In the genomic region with DNA sequence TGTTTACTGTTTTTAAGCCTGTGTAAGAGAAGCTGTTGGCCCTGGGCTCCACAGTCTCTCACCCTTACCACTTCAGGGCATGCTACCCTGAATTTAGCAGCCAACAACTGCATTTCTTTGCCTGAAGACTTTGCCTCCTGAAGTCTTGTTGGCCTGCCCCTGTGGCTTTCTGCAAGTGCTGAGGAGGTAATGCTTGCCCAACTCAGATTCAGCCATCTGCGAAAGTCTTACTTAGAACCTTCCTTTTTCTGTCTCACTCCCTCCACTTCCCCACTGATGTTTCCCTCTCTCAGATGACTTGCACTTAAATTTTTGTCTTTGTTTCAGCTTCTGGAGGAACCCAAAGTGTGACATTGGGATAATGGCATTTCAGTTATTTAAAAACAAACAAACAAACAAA, we compare ENCODE assay signal across 26 cellular contexts. TPM values are rescaled to one million over a fixed set of nuclear protein-coding genes. Genes with fewer than 3 reads are reported as not detected.
A peak's percentile ranks its signal among the peaks of the same experiment; 100 is the strongest.
DNase-seq lines count a peak whose midpoint lies in the region; ATAC-seq and TF ChIP-seq lines count a peak whose summit lies in the region.
"Had no signal": no experiment of that assay in that cellular context is flagged by ENCODE, and none has a peak within 500 bp of the region (broad histone marks: within the 10 kb centered on the region; RNA-seq: fewer than 3 reads in every experiment).

No MANE protein-coding gene starts in this region.

- no peak for ATAC-seq in HG03097 (IDR thresholded peaks at IDR 0.05; ENCODE audit: low FRiP score, unreplicated experiment)
- ATAC-seq: activated CD8-positive, alpha-beta memory T cell treated with anti-CD3 and anti-CD28 coated beads, Interleukin-2, amount 10 ng/mL, durations not matched to agents 7 days and 5 days; activated naive CD4-positive, alpha-beta T cell treated with anti-CD3 and anti-CD28 coated beads, Interleukin-2, amount 50 U/mL, for 72 hours; stimulated activated effector memory CD8-positive, alpha-beta T cell treated with anti-CD3 and anti-CD28 coated beads, Interleukin-12 subunit alpha, Interleukin-12 subunit beta, amount 100 ng/mL, for 72 hours; T-cell had no signal

- H3K4ac ChIP-seq in H9 (ENCODE audit: low read depth, low read length): no peak overlapping the region

- no peak overlapping the region for H3K14ac ChIP-seq in H9 (ENCODE audit: insufficient read depth, low read length)

- no peak overlapping the region for H3K4me3 Mint-ChIP-seq in H9
- H3K4me3 Mint-ChIP-seq: activated CD8-positive, alpha-beta memory T cell treated with anti-CD3 and anti-CD28 coated beads, Interleukin-2, amount 10 ng/mL, durations not matched to agents 7 days and 5 days; CD4-positive, CD25-positive, alpha-beta regulatory T cell; immature natural killer cell; nephron progenitor cell; stimulated activated effector memory CD8-positive, alpha-beta T cell treated with anti-CD3 and anti-CD28 coated beads, Interleukin-12 subunit alpha, Interleukin-12 subunit beta, amount 100 ng/mL, for 72 hours; T-cell had no signal

- no peak overlapping the region for H3K56ac ChIP-seq in H9 (ENCODE audit: insufficient read length, low read depth, low read length)

- WGBS in H9 (ENCODE audit: extremely low coverage, insufficient read length, low lambda C conversion rate): no CpG with 5 or more reads among the region's 1 CpG
- 90% methylated on average over 1 of the region's 1 CpG for WGBS in suprapubic skin
- 100% methylated on average over 1 of the region's 1 CpG for WGBS in mammary epithelial cell (ENCODE audit: low coverage, missing lambda C conversion rate)

- H2BK12ac ChIP-seq in H9 (ENCODE audit: insufficient read length, low read depth, low read length): no peak overlapping the region

- no peak overlapping the region for H2BK5ac ChIP-seq in H9 (ENCODE audit: insufficient read length, low read length)

- no peak overlapping the region for H2AFZ ChIP-seq in H9 (ENCODE audit: low read length)
- H2AFZ ChIP-seq in osteoblast (ENCODE audit: low read length): no peak overlapping the region
- no peak overlapping the region for H2AFZ ChIP-seq in mammary epithelial cell (ENCODE audit: low read depth, low read length)

- no peak for DNase-seq in H9
- DNase-seq in NOMO-1 (lab: John Stamatoyannopoulos, UW; ENCODE audit: unreplicated experiment in 2 of 2): peak; percentile 59 to 85
- peak; percentile 14 for DNase-seq in UCSD-AML1 (lab: John Stamatoyannopoulos, UW; ENCODE audit: unreplicated experiment)
- DNase-seq in osteoblast (ENCODE audit: insufficient read length, low spot score, missing footprints): peak; percentile 32
- DNase-seq in GM03348 (ENCODE audit: low spot score): no peak
- no peak for DNase-seq in suprapubic skin (ENCODE audit: low spot score in 2 of 2)
- no peak for DNase-seq in mammary epithelial cell
- DNase-seq: activated CD4-positive, alpha-beta T cell treated with anti-CD3 and anti-CD28 coated beads for 48 hours; activated CD8-positive, alpha-beta memory T cell treated with anti-CD3 and anti-CD28 coated beads, Interleukin-2, amount 10 ng/mL, durations not matched to agents 7 days and 5 days; CD4-positive, CD25-positive, alpha-beta regulatory T cell; central memory CD4-positive, alpha-beta T cell; foreskin fibroblast; immature natural killer cell; left lung; NCI-H1417 treated with DMSO at 0.1 percent for 48 hours; NCI-H2107; nephron progenitor cell; RPMI8226; T-cell; testis; uterus had no signal

- no peak overlapping the region for H3K9ac ChIP-seq in H9 (ENCODE audit: extremely low read depth, insufficient read length, low read length)
- H3K9ac ChIP-seq in mammary epithelial cell (ENCODE audit: insufficient read depth, low read length): no peak overlapping the region

- H4K91ac ChIP-seq in H9 (ENCODE audit: insufficient read length, low read depth, low read length): no peak overlapping the region

- H3K9me3 ChIP-seq in H9 (ENCODE audit: control insufficient read depth, low read depth, low read length) (no peaks in the 10 kb centered on the region), osteoblast (ENCODE audit: low read depth, low read length) (no peaks in the 10 kb centered on the region), suprapubic skin (no peaks in the 10 kb centered on the region), mammary epithelial cell (replicated peaks; ENCODE audit: insufficient read depth, low read length) (no peaks in the 10 kb centered on the region)
- H3K9me3 ChIP-seq: ascending aorta, left lung, testis, uterus had no signal

- intact Hi-C loops in mammary epithelial cell (cut with micrococcal nuclease): no loop called here

- no peaks in the 10 kb centered on the region for H3K36me3 ChIP-seq in osteoblast (ENCODE audit: insufficient read depth, low read length)
- no peaks in the 10 kb centered on the region for H3K36me3 ChIP-seq in suprapubic skin
- no peaks in the 10 kb centered on the region for H3K36me3 ChIP-seq in mammary epithelial cell (ENCODE audit: insufficient read depth, low read length)
- H3K36me3 ChIP-seq: ascending aorta, left lung, uterus had no signal

- H3K4me2 ChIP-seq in H9 (ENCODE audit: insufficient read depth, insufficient read length, low read length) (no peak overlapping the region), osteoblast (ENCODE audit: insufficient read depth, low read length) (no peak overlapping the region), mammary epithelial cell (ENCODE audit: insufficient read depth, low read depth, low read length) (no peak overlapping the region)

- H2BK15ac ChIP-seq in H9 (ENCODE audit: low read depth, low read length): no peak overlapping the region

- in situ Hi-C loops in mammary epithelial cell (cut with MboI; ENCODE audit: low sequenced_read_pairs in 2 of 2): loop anchor here (10.0 to 25.0 kb wide), 2 partner anchors 353 to 795 kb away; no protein-coding TSS in a partner anchor

- H4K5ac ChIP-seq in H9 (ENCODE audit: insufficient read length, low read depth, low read length): no peak overlapping the region

- no peaks in the 10 kb centered on the region for H3K27me3 Mint-ChIP-seq in H9 (ENCODE audit: low read depth)
- H3K27me3 Mint-ChIP-seq: progenitor cell of endocrine pancreas had no signal

- H3K4me3 ChIP-seq in osteoblast (ENCODE audit: insufficient read depth, low read length): no peak overlapping the region
- no peak overlapping the region for H3K4me3 ChIP-seq in suprapubic skin
- no peak overlapping the region for H3K4me3 ChIP-seq in mammary epithelial cell (replicated peaks in 1 of 3; ENCODE audit: insufficient read depth in 1 of 3, low read depth in 2 of 3, low read length in 3 of 3)
- H3K4me3 ChIP-seq: ascending aorta, left lung, testis, uterus had no signal

- H3K4me1 ChIP-seq in H9 (ENCODE audit: insufficient read depth, low read length): no peaks in the 10 kb centered on the region; the same call in 1 of the 2 replicates
- H3K4me1 ChIP-seq in osteoblast (ENCODE audit: insufficient read depth, low read length): peaks cover 16% of the 10 kb centered on the region
- H3K4me1 ChIP-seq in suprapubic skin: peaks cover 20% of the 10 kb centered on the region
- H3K4me1 ChIP-seq in mammary epithelial cell (ENCODE audit: insufficient read depth, low read length): peaks cover 14% of the 10 kb centered on the region
- H3K4me1 ChIP-seq: ascending aorta had no signal

- H3K23ac ChIP-seq in H9 (ENCODE audit: insufficient read length, low read depth, low read length): no peak overlapping the region

- H2AK5ac ChIP-seq in H9 (ENCODE audit: insufficient read length, low read length): no peak overlapping the region

- H3K23me2 ChIP-seq in H9 (ENCODE audit: insufficient read length, low read depth, low read length, poor library complexity, severe bottlenecking): no peaks in the 10 kb centered on the region

- dilution Hi-C loops in mammary epithelial cell (cut with HindIII; ENCODE audit: low sequenced_read_pairs): no loop called here

- H4K20me1 ChIP-seq in H9 (ENCODE audit: control insufficient read depth, insufficient read depth, insufficient read length) (no peaks in the 10 kb centered on the region), osteoblast (ENCODE audit: insufficient read depth, low read length) (no peaks in the 10 kb centered on the region), mammary epithelial cell (ENCODE audit: insufficient read depth, low read length) (no peaks in the 10 kb centered on the region)

- H4K8ac ChIP-seq in H9 (replicated peaks; ENCODE audit: insufficient read length, low read depth, low read length): no peak overlapping the region

- no peak overlapping the region for H2BK120ac ChIP-seq in H9 (ENCODE audit: low read depth, low read length, poor library complexity, severe bottlenecking)

- no peak overlapping the region for H2BK20ac ChIP-seq in H9 (ENCODE audit: low read depth, low read length, poor library complexity, severe bottlenecking)

- H3K18ac ChIP-seq in H9 (ENCODE audit: insufficient read length, low read depth, low read length): no peak overlapping the region

- H3K79me2 ChIP-seq in H9 (ENCODE audit: insufficient read depth, low read length) (no peaks in the 10 kb centered on the region), osteoblast (ENCODE audit: insufficient read depth, low read length) (no peaks in the 10 kb centered on the region), mammary epithelial cell (ENCODE audit: insufficient read depth, low read length) (no peaks in the 10 kb centered on the region)

- H3K27me3 ChIP-seq in H9 (ENCODE audit: insufficient read depth, low read length): no peaks in the 10 kb centered on the region
- no peaks in the 10 kb centered on the region for H3K27me3 ChIP-seq in osteoblast (ENCODE audit: insufficient read depth, low read length)
- H3K27me3 ChIP-seq in suprapubic skin: no peaks in the 10 kb centered on the region
- no peaks in the 10 kb centered on the region for H3K27me3 ChIP-seq in mammary epithelial cell (ENCODE audit: insufficient read depth, low read length)
- H3K27me3 ChIP-seq: ascending aorta, left lung, testis, uterus had no signal

- H3K27ac ChIP-seq in H9 (ENCODE audit: insufficient read length, low read depth, low read length) (no peak overlapping the region), osteoblast (ENCODE audit: low read depth, low read length) (no peak overlapping the region), suprapubic skin (no peak overlapping the region), mammary epithelial cell (ENCODE audit: insufficient read depth, low read depth, low read length) (no peak overlapping the region)
- H3K27ac ChIP-seq: ascending aorta, testis had no signal

- TF ChIP-seq POLR2A in suprapubic skin (IDR thresholded peaks at IDR 0.05): no peak

- H3K4me1 Mint-ChIP-seq in H9: peaks cover 41 to 47% of the 10 kb centered on the region in 2 experiments
- H3K4me1 Mint-ChIP-seq: activated CD8-positive, alpha-beta memory T cell treated with anti-CD3 and anti-CD28 coated beads, Interleukin-2, amount 10 ng/mL, durations not matched to agents 7 days and 5 days; CD4-positive, CD25-positive, alpha-beta regulatory T cell; immature natural killer cell; nephron progenitor cell; stimulated activated effector memory CD8-positive, alpha-beta T cell treated with anti-CD3 and anti-CD28 coated beads, Interleukin-12 subunit alpha, Interleukin-12 subunit beta, amount 100 ng/mL, for 72 hours; T-cell had no signal

- CTCF ChIA-PET in mammary epithelial cell (lab: Charles Lee; ENCODE audit: low non-redundant PET): no interaction called here

- no peaks in the 10 kb centered on the region for H3K36me3 Mint-ChIP-seq in H9 (ENCODE audit: insufficient read depth in 1 of 3, low read depth in 3 of 3)
- H3K36me3 Mint-ChIP-seq: activated CD8-positive, alpha-beta memory T cell treated with anti-CD3 and anti-CD28 coated beads, Interleukin-2, amount 10 ng/mL, durations not matched to agents 7 days and 5 days; activated naive CD4-positive, alpha-beta T cell treated with anti-CD3 and anti-CD28 coated beads, Interleukin-2, amount 50 U/mL, for 72 hours; CD4-positive, CD25-positive, alpha-beta regulatory T cell; immature natural killer cell; stimulated activated effector memory CD8-positive, alpha-beta T cell treated with anti-CD3 and anti-CD28 coated beads, Interleukin-12 subunit alpha, Interleukin-12 subunit beta, amount 100 ng/mL, for 72 hours; T-cell had no signal

- H3K9me3 Mint-ChIP-seq in H9: no peaks in the 10 kb centered on the region; a peak in 1 of 5 replicates
- H3K9me3 Mint-ChIP-seq: activated naive CD4-positive, alpha-beta T cell treated with anti-CD3 and anti-CD28 coated beads, Interleukin-2, amount 50 U/mL, for 72 hours; CD4-positive, CD25-positive, alpha-beta regulatory T cell; immature natural killer cell; nephron progenitor cell; stimulated activated effector memory CD8-positive, alpha-beta T cell treated with anti-CD3 and anti-CD28 coated beads, Interleukin-12 subunit alpha, Interleukin-12 subunit beta, amount 100 ng/mL, for 72 hours; T-cell had no signal

- TF ChIP-seq EP300 in suprapubic skin (IDR thresholded peaks at IDR 0.05): no peak

- H3K27ac Mint-ChIP-seq in H9: peak overlapping the region; percentile 24 to 77 (median 53); a peak in 3 of 7 replicates
- H3K27ac Mint-ChIP-seq: activated CD8-positive, alpha-beta memory T cell treated with anti-CD3 and anti-CD28 coated beads, Interleukin-2, amount 10 ng/mL, durations not matched to agents 7 days and 5 days; activated naive CD4-positive, alpha-beta T cell treated with anti-CD3 and anti-CD28 coated beads, Interleukin-2, amount 50 U/mL, for 72 hours; CD4-positive, CD25-positive, alpha-beta regulatory T cell; immature natural killer cell; nephron progenitor cell; progenitor cell of endocrine pancreas; stimulated activated effector memory CD8-positive, alpha-beta T cell treated with anti-CD3 and anti-CD28 coated beads, Interleukin-12 subunit alpha, Interleukin-12 subunit beta, amount 100 ng/mL, for 72 hours; T-cell had no signal

- no TSS peak for BruUV-seq in mammary epithelial cell (replicated peaks; lab: Mats Ljungman, UMichigan)

- no peak for TF ChIP-seq CTCF in H9 (conservative IDR thresholded peaks at IDR 0.05)
- no peak for TF ChIP-seq CTCF in osteoblast (IDR thresholded peaks at IDR 0.05; ENCODE audit: extremely low read depth, low read depth, low read length)
- TF ChIP-seq CTCF in suprapubic skin (IDR thresholded peaks at IDR 0.05): no peak
- no peak for TF ChIP-seq CTCF in mammary epithelial cell (conservative IDR thresholded peaks at IDR 0.05 in 1 of 2, IDR thresholded peaks at IDR 0.05 in 1 of 2; ENCODE audit: extremely low read depth in 1 of 2, insufficient read depth in 1 of 2, low read depth in 1 of 2, low read length in 2 of 2)

- H3K79me1 ChIP-seq in H9 (ENCODE audit: insufficient read depth, low read depth, low read length, poor library complexity, severe bottlenecking): no peaks in the 10 kb centered on the region

- H3T11ph ChIP-seq in H9 (ENCODE audit: low read length): no peak overlapping the region

RNA-seq across cellular contexts. Expression of gene IBTK, which starts 11.8 kb away (rescaled TPM):
- total RNA-seq in H9 (2021) (17.1 and 17.8 TPM in 2 replicates), osteoblast (70.6 and 72.8 TPM in 2 replicates), suprapubic skin (10 to 100 TPM; 13.6 to 27.6 (median 18.1) TPM), mammary epithelial cell (10 to 100 TPM; 39.1 to 49.2 TPM)
- polyA plus RNA-seq in mammary epithelial cell: 12.4 TPM
- polyA minus RNA-seq in mammary epithelial cell: 44.9 TPM

Comparison
In these comparisons a context has a peak if more than half of its experiments do, and no peak if none do; other contexts are left out.
1. DNase-seq: peak in NOMO-1 (2 of 2), UCSD-AML1 (single experiment) and osteoblast (single experiment); none in H9 (single experiment), GM03348 (single experiment), suprapubic skin (0 of 2) and mammary epithelial cell (single experiment).